Comparison of ENCODE assay signal across 26 cellular contexts in genomic region chr20:24458441-24458840, GRCh38. TPM values are rescaled to one million over a fixed set of nuclear protein-coding genes. Genes with fewer than 3 reads are reported as not detected.
"Had no signal": no experiment of that assay in that cellular context is flagged by ENCODE, and none has a peak within 500 bp of the region (broad histone marks: within the 10 kb centered on the region; RNA-seq: fewer than 3 reads in every experiment).

No MANE protein-coding gene starts in this region.

- H3K27me3 ChIP-seq: adrenal gland, body of pancreas had no signal

- H3K4me3 ChIP-seq: adrenal gland, body of pancreas, gastroesophageal sphincter, lung, mucosa of descending colon, smooth muscle cell, suprapubic skin, tibial artery, upper lobe of right lung had no signal

- H3K27ac ChIP-seq: adrenal gland, body of pancreas, gastroesophageal sphincter, suprapubic skin, tibial artery, upper lobe of right lung had no signal

- DNase-seq: activated CD4-positive, alpha-beta T cell treated with anti-CD3 and anti-CD28 coated beads for 36 hours; activated CD4-positive, alpha-beta T cell treated with anti-CD3 and anti-CD28 coated beads, Interleukin-2, amount 50 U/mL, for 4 hours; activated CD4-positive, CD25-positive, alpha-beta regulatory T cell; activated effector memory CD4-positive, alpha-beta T cell treated with anti-CD3 and anti-CD28 coated beads, Interleukin-2, amount 50 U/mL, for 16 hours; activated naive CD4-positive, alpha-beta T cell treated with anti-CD3 and anti-CD28 coated beads for 36 hours; activated naive CD8-positive, alpha-beta T cell treated with anti-CD3 and anti-CD28 coated beads for 36 hours; adrenal gland; aorta; body of pancreas; cortex of kidney; effector memory CD8-positive, alpha-beta T cell; mucosa of descending colon; stimulated activated CD4-positive, alpha-beta T cell treated with anti-CD3 and anti-CD28 coated beads, Interleukin-2, amount 100 ng/mL, for 24 hours; stimulated activated naive CD4-positive, alpha-beta T cell; tibial artery; upper lobe of right lung had no signal

- ATAC-seq: activated CD4-positive, alpha-beta T cell treated with anti-CD3 and anti-CD28 coated beads for 36 hours; body of pancreas; effector memory CD8-positive, alpha-beta T cell; gastroesophageal sphincter; left lobe of liver; mucosa of descending colon; upper lobe of right lung had no signal

- H3K4me1 ChIP-seq: adrenal gland, body of pancreas, gastroesophageal sphincter, suprapubic skin, tibial artery, upper lobe of right lung had no signal

- H3K9me3 ChIP-seq: adrenal gland, body of pancreas, gastroesophageal sphincter, mucosa of descending colon, suprapubic skin, tibial artery, upper lobe of right lung had no signal

RNA-seq across cellular contexts. Expression of gene SYNDIG1, which starts 11.0 kb away (rescaled TPM):
- total RNA-seq: activated CD4-positive, alpha-beta T cell treated with anti-CD3 and anti-CD28 coated beads for 36 hours; activated naive CD4-positive, alpha-beta T cell treated with anti-CD3 and anti-CD28 coated beads for 36 hours; activated naive CD8-positive, alpha-beta T cell treated with anti-CD3 and anti-CD28 coated beads for 36 hours; endothelial cell of umbilical vein; fibroblast of villous mesenchyme; left lobe of liver; myocyte; natural killer cell treated with Interleukin-12 subunit alpha and Interleukin-12 subunit beta and Interleukin-15 and Interleukin-18, amount 100 ng/mL, for 72 hours; suprapubic skin; T-helper 1 cell treated with Interleukin-12 subunit alpha and Interleukin-12 subunit beta and Interleukin-4 antibody, amounts not matched to agents 30 ng/mL and 1 ng/mL, for 36 hours; upper lobe of right lung had no signal
- polyA plus RNA-seq: endothelial cell of umbilical vein had no signal
